In genomic region chr12:51819851-51820720, GRCh38 we compare ENCODE assay signal across 8 cellular contexts. TPM values are rescaled to one million over a fixed set of nuclear protein-coding genes. Genes with fewer than 3 reads are reported as not detected.
A peak's percentile ranks its signal among the peaks of the same experiment; 100 is the strongest.
DNase-seq lines count a peak whose midpoint lies in the region; ATAC-seq, FAIRE-seq and TF ChIP-seq lines count a peak whose summit lies in the region.

No MANE protein-coding gene starts in this region.

- 23 to 44% (median 33%) methylated on average over 16 to 49 of the region's 49 CpGs for WGBS in adrenal gland, 4 donors

- H3K27me3 Mint-ChIP-seq in activated CD8-positive, alpha-beta T cell treated with anti-CD3 and anti-CD28 coated beads for 36 hours = no peaks in the 10 kb centered on the region

- no peaks in the 10 kb centered on the region for H3K36me3 Mint-ChIP-seq in activated CD8-positive, alpha-beta T cell treated with anti-CD3 and anti-CD28 coated beads for 36 hours (ENCODE audit: low read depth)

- intact Hi-C loops in activated CD8-positive, alpha-beta T cell treated with anti-CD3 and anti-CD28 coated beads for 36 hours (cut with micrococcal nuclease) = loop anchor here (5.0 kb wide), 1 partner anchor 398 kb away; the partner anchor contains the start of gene SLC4A8
- intact Hi-C loops in adrenal gland (cut with DNase I) = loop anchor here in 1 of 2 donors (10.0 kb wide), 1 partner anchor 395 kb away; the partner anchor contains the start of gene SLC4A8

- peak overlapping the region; percentile 60 for H3K4me3 ChIP-seq in Jurkat, Clone E6-1 (ENCODE audit: low read length)
- H3K4me3 ChIP-seq in right atrium auricular region (peak overlapping the region; percentile 22 to 54), adrenal gland (peak overlapping the region in 1 of 4 donors; percentile 60)

- CTCF ChIA-PET in activated CD8-positive, alpha-beta T cell treated with anti-CD3 and anti-CD28 coated beads for 36 hours (lab: Charles Lee) = interaction anchor here (0.6 to 2.5 kb wide), 24 partner anchors 8 to 430 kb away, joined by 3 to 17 read pairs (median 4); no protein-coding TSS in a partner anchor

- peaks cover 0 to 13% of the 10 kb centered on the region in 2 donors for H3K4me1 ChIP-seq in right atrium auricular region
- peaks cover 0 to 1% of the 10 kb centered on the region in 2 donors for H3K4me1 ChIP-seq in adrenal gland (replicated peaks in 1 of 2)

- no peak for TF ChIP-seq CTCF in C4-2B (conservative IDR thresholded peaks at IDR 0.05)
- TF ChIP-seq CTCF in activated CD8-positive, alpha-beta T cell treated with anti-CD3 and anti-CD28 coated beads for 36 hours (IDR thresholded peaks at IDR 0.05) = no peak
- TF ChIP-seq CTCF in right atrium auricular region (IDR thresholded peaks at IDR 0.05) = no peak
- TF ChIP-seq CTCF in adrenal gland (IDR thresholded peaks at IDR 0.05) = no peak
- no peak for TF ChIP-seq CTCF in GM10266 (IDR thresholded peaks at IDR 0.05; ENCODE audit: control insufficient read depth, insufficient read depth, low read depth, missing control alignments)

- H3K4me3 Mint-ChIP-seq in activated CD8-positive, alpha-beta T cell treated with anti-CD3 and anti-CD28 coated beads for 36 hours = peak overlapping the region; percentile 64

- POLR2A ChIA-PET in activated CD8-positive, alpha-beta T cell treated with anti-CD3 and anti-CD28 coated beads for 36 hours (lab: Charles Lee) = interaction anchor here (0.6 to 2.8 kb wide), 5 partner anchors 12 to 429 kb away, joined by 3 to 11 read pairs (median 7); partner anchors contain the start of gene GALNT6

- H3K9me3 ChIP-seq in right atrium auricular region (no peaks in the 10 kb centered on the region), adrenal gland (replicated peaks in 1 of 3) (no peaks in the 10 kb centered on the region)

- H3K9me3 Mint-ChIP-seq in activated CD8-positive, alpha-beta T cell treated with anti-CD3 and anti-CD28 coated beads for 36 hours = no peaks in the 10 kb centered on the region

- H3K36me3 ChIP-seq in right atrium auricular region (no peaks in the 10 kb centered on the region), adrenal gland (replicated peaks in 1 of 2) (no peaks in the 10 kb centered on the region)

- peak; percentile 52 for ATAC-seq in activated CD8-positive, alpha-beta T cell treated with anti-CD3 and anti-CD28 coated beads for 36 hours

- DNase-seq in Jurkat, Clone E6-1 (ENCODE audit: low read depth, low spot score) = no peak
- no peak for DNase-seq in activated CD8-positive, alpha-beta T cell treated with anti-CD3 and anti-CD28 coated beads for 36 hours
- DNase-seq in right atrium auricular region (ENCODE audit: low spot score) = no peak
- DNase-seq in stimulated activated CD8-positive, alpha-beta memory T cell treated with anti-CD3 and anti-CD28 coated beads, Interleukin-7, amount 100 ng/mL, for 24 hours (ENCODE audit: low read depth) = peak; percentile 6
- DNase-seq in adrenal gland = no peak
- DNase-seq in GM10266 (ENCODE audit: extremely low spot score) = no peak
- no peak for DNase-seq in urothelium cell line (ENCODE audit: low spot score)

- peak overlapping the region; percentile 51 for H3K27ac Mint-ChIP-seq in activated CD8-positive, alpha-beta T cell treated with anti-CD3 and anti-CD28 coated beads for 36 hours

- H3K27ac ChIP-seq in C4-2B (peak overlapping the region; percentile 79), right atrium auricular region (no peak overlapping the region), adrenal gland (peak overlapping the region in 1 of 5 donors; percentile 55)

- H3K27me3 ChIP-seq in right atrium auricular region (no peaks in the 10 kb centered on the region), adrenal gland (peaks cover 12% of the 10 kb centered on the region)

- H3K4me1 Mint-ChIP-seq in activated CD8-positive, alpha-beta T cell treated with anti-CD3 and anti-CD28 coated beads for 36 hours (ENCODE audit: low read depth) = peaks cover 18% of the 10 kb centered on the region

- no peak for FAIRE-seq in urothelium cell line (lab: Jason Lieb, UNC)

- no peak for TF ChIP-seq POLR2A in adrenal gland (IDR thresholded peaks at IDR 0.05)

RNA-seq across cellular contexts. Expression of gene FIGNL2, which starts 28.4 kb away (rescaled TPM):
- 0.32 TPM for polyA plus RNA-seq in Jurkat, Clone E6-1 (2012; ENCODE audit: insufficient read depth, insufficient read length)
- total RNA-seq in activated CD8-positive, alpha-beta T cell treated with anti-CD3 and anti-CD28 coated beads for 36 hours = under 1 TPM; 0.40 to 0.43 TPM
- total RNA-seq in right atrium auricular region (under 1 TPM; 0.19 to 0.24 TPM), adrenal gland (under 1 TPM in 7 of 8 donors, not detected in 1; 0.23 to 0.32 (median 0.26) TPM)
- polyA plus RNA-seq in adrenal gland = under 1 TPM; 0.04 to 0.17 (median 0.16) TPM
